In genomic region chr10:87771871-87772500, GRCh38 we compare ENCODE assay signal across 8 cellular contexts. TPM values are rescaled to one million over a fixed set of nuclear protein-coding genes. Genes with fewer than 3 reads are reported as not detected.
A peak's percentile ranks its signal among the peaks of the same experiment; 100 is the strongest.
DNase-seq lines count a peak whose midpoint lies in the region; FAIRE-seq and TF ChIP-seq lines count a peak whose summit lies in the region.

No MANE protein-coding gene starts in this region.

- H3K4me1 Mint-ChIP-seq in CD4-positive, alpha-beta memory T cell, result peaks cover 0 to 5% (median 3%) of the 10 kb centered on the region in 4 donors
- peaks cover 53% of the 10 kb centered on the region for H3K4me1 Mint-ChIP-seq in HFFc6 (ENCODE audit: low read depth)
- no peaks in the 10 kb centered on the region for H3K4me1 Mint-ChIP-seq in type B pancreatic cell (ENCODE audit: unreplicated experiment)

- no peaks in the 10 kb centered on the region for H3K27me3 ChIP-seq in CD4-positive, alpha-beta memory T cell (ENCODE audit: insufficient read depth, low read length)
- no peaks in the 10 kb centered on the region for H3K27me3 ChIP-seq in left ventricle myocardium inferior (ENCODE audit: low read depth)
- no peaks in the 10 kb centered on the region; the same call in 1 of the 2 replicates for H3K27me3 ChIP-seq in H7 (ENCODE audit: control insufficient read depth, insufficient read depth, low read length)
- H3K27me3 ChIP-seq in thyroid gland, result no peaks in the 10 kb centered on the region

- H3K36me3 Mint-ChIP-seq in CD4-positive, alpha-beta memory T cell, result peaks cover 48 to 51% of the 10 kb centered on the region in 2 donors
- peaks cover 16% of the 10 kb centered on the region for H3K36me3 Mint-ChIP-seq in HFFc6 (ENCODE audit: low read depth)
- peaks cover 32% of the 10 kb centered on the region for H3K36me3 Mint-ChIP-seq in type B pancreatic cell

- H3K4me3 ChIP-seq in CD4-positive, alpha-beta memory T cell (ENCODE audit: low read length in 2 of 2), result no peak overlapping the region
- H3K4me3 ChIP-seq in left ventricle myocardium inferior, result no peak overlapping the region
- H3K4me3 ChIP-seq in H7 (ENCODE audit: insufficient read depth, low read depth, low read length), result no peak overlapping the region
- no peak overlapping the region for H3K4me3 ChIP-seq in thyroid gland (replicated peaks in 1 of 3)

- H3K9me3 Mint-ChIP-seq in CD4-positive, alpha-beta memory T cell, result no peaks in the 10 kb centered on the region
- no peaks in the 10 kb centered on the region for H3K9me3 Mint-ChIP-seq in HFFc6
- no peaks in the 10 kb centered on the region for H3K9me3 Mint-ChIP-seq in type B pancreatic cell

- peak in 3 of 5 donors; percentile 8 to 11 (median 10) for DNase-seq in CD4-positive, alpha-beta memory T cell
- DNase-seq in HFFc6 (peak; percentile 29), left ventricle myocardium inferior (no peak), type B pancreatic cell (ENCODE audit: extremely low spot score, unreplicated experiment) (no peak), H7 (no peak), thyroid gland (no peak)
- no peak for DNase-seq in effector CD4-positive, alpha-beta T cell

- H3K4me1 ChIP-seq in CD4-positive, alpha-beta memory T cell (ENCODE audit: insufficient read depth, low read length), result no peaks in the 10 kb centered on the region
- H3K4me1 ChIP-seq in left ventricle myocardium inferior, result peaks cover 3% of the 10 kb centered on the region
- H3K4me1 ChIP-seq in thyroid gland, result no peaks in the 10 kb centered on the region

- WGBS in thyroid gland, 2 donors, result 86 to 91% methylated on average over 2 of the region's 2 CpGs

- H3K36me3 ChIP-seq in CD4-positive, alpha-beta memory T cell (ENCODE audit: insufficient read depth, low read length), result peaks cover 9% of the 10 kb centered on the region
- H3K36me3 ChIP-seq in left ventricle myocardium inferior (peaks cover 62% of the 10 kb centered on the region), H7 (replicated peaks; ENCODE audit: control insufficient read depth, insufficient read depth, low read length) (peaks cover 2% of the 10 kb centered on the region), thyroid gland (peaks cover 4 to 9% of the 10 kb centered on the region in 2 donors)

- TF ChIP-seq CTCF in HFFc6 (IDR thresholded peaks at IDR 0.05) (peak; percentile 79), left ventricle myocardium inferior (IDR thresholded peaks at IDR 0.05; ENCODE audit: borderline replicate concordance) (peak; percentile 66), type B pancreatic cell (conservative IDR thresholded peaks at IDR 0.05) (peak; percentile 75), thyroid gland (IDR thresholded peaks at IDR 0.05) (peak in 3 of 6 experiments; percentile 46 to 55 (median 54))

- H3K27ac Mint-ChIP-seq in CD4-positive, alpha-beta memory T cell, result peak overlapping the region in 1 of 7 donors; percentile 60
- H3K27ac Mint-ChIP-seq in HFFc6, result no peak overlapping the region
- H3K27ac Mint-ChIP-seq in type B pancreatic cell, result no peak overlapping the region

- CTCF ChIA-PET in CD4-positive, alpha-beta memory T cell (lab: Charles Lee; ENCODE audit: partially characterized antibody), result interaction anchor here (2.1 to 3.5 kb wide), 2 partner anchors 11 to 15 kb away, joined by 4 to 14 read pairs; no protein-coding TSS in a partner anchor

- peak; percentile 88 for FAIRE-seq in TTC549 (lab: Jason Lieb, UNC)

- POLR2A ChIA-PET in CD4-positive, alpha-beta memory T cell (lab: Charles Lee; ENCODE audit: partially characterized antibody), result no interaction called here

- no peak overlapping the region for H3K27ac ChIP-seq in CD4-positive, alpha-beta memory T cell (ENCODE audit: low read depth, low read length)
- H3K27ac ChIP-seq in left ventricle myocardium inferior (replicated peaks), result no peak overlapping the region
- H3K27ac ChIP-seq in thyroid gland, result no peak overlapping the region

- H3K4me3 Mint-ChIP-seq in CD4-positive, alpha-beta memory T cell, result no peak overlapping the region
- H3K4me3 Mint-ChIP-seq in HFFc6, result no peak overlapping the region
- no peak overlapping the region for H3K4me3 Mint-ChIP-seq in type B pancreatic cell

- intact Hi-C loops in CD4-positive, alpha-beta memory T cell (cut with micrococcal nuclease), result loop anchor here (1.0 to 5.0 kb wide), 2 partner anchors 115 to 239 kb away; partner anchors contain the start of gene PAPSS2
- intact Hi-C loops in left ventricle myocardium inferior (cut with micrococcal nuclease), result no loop called here
- intact Hi-C loops in thyroid gland (cut with DNase I), result no loop called here

- TF ChIP-seq POLR2A in thyroid gland (IDR thresholded peaks at IDR 0.05), result no peak

- no peaks in the 10 kb centered on the region for H3K9me3 ChIP-seq in CD4-positive, alpha-beta memory T cell (ENCODE audit: control insufficient read depth in 1 of 2, low read length in 2 of 2)
- H3K9me3 ChIP-seq in left ventricle myocardium inferior (replicated peaks), result no peaks in the 10 kb centered on the region
- no peaks in the 10 kb centered on the region for H3K9me3 ChIP-seq in thyroid gland

- H3K27me3 Mint-ChIP-seq in CD4-positive, alpha-beta memory T cell, result no peaks in the 10 kb centered on the region
- H3K27me3 Mint-ChIP-seq in HFFc6 (ENCODE audit: insufficient read depth) (no peaks in the 10 kb centered on the region), type B pancreatic cell (no peaks in the 10 kb centered on the region)

RNA-seq across cellular contexts. Expression of gene ATAD1, which starts 46.0 kb away (rescaled TPM):
- 10 to 100 TPM; 46.5 to 52.0 TPM for total RNA-seq in CD4-positive, alpha-beta memory T cell
- polyA plus RNA-seq in CD4-positive, alpha-beta memory T cell, result 10 to 100 TPM; 39.6 to 41.5 TPM
- total RNA-seq in HFFc6 (2021; fragmentation: NEBNext Ultra II Directional; extraction: Animal tissue kit (Norgen Biotek cat#: 25700)), result 10 to 100 TPM; 33.4 to 44.4 (median 35.8) TPM
- 93.2 TPM for total RNA-seq in left ventricle myocardium inferior
- total RNA-seq in type B pancreatic cell (ENCODE audit: low replicate concordance), result 50.1 and 51.5 TPM in 2 replicates
- total RNA-seq in H7 (2014; rRNA removed; shearing (Covaris generic)), result 37.5 and 47.2 TPM in 2 replicates
- 10 to 100 TPM; 40.3 to 72.1 (median 53.7) TPM for total RNA-seq in thyroid gland

Comparison
In these comparisons a context has a peak if more than half of its experiments do, and no peak if none do; other contexts are left out.
1. DNase-seq: peak in CD4-positive, alpha-beta memory T cell (3 of 5) and HFFc6 (single experiment); none in left ventricle myocardium inferior (single experiment), type B pancreatic cell (single experiment), H7 (single experiment), effector CD4-positive, alpha-beta T cell (single experiment) and thyroid gland (0 of 2).